In the genomic region with DNA sequence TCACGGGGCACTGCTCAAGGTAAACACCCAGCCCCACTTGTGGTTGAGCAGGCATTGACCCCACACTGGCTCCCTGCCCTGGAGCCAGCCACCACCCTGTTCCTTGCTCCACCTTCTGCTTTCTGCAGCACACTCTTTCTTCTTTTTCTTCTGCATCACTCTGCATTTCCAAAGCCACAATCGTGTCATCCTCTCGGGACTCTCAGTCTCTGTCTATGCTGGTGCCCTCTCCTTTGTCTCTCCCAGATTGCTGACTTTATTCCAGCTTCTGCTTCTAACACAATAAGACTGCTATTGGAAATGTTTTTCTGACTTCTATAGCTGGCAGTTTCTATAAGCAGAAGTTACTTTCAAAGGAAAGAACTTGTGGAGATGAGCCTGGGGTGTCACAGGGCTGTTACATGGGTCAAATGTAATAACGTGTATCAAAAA, we compare ENCODE assay signal across 15 cellular contexts. TPM values are rescaled to one million over a fixed set of nuclear protein-coding genes. Genes with fewer than 3 reads are reported as not detected.
DNase-seq lines count a peak whose midpoint lies in the region; ATAC-seq lines count a peak whose summit lies in the region.
"Had no signal": no experiment of that assay in that cellular context is flagged by ENCODE, and none has a peak within 500 bp of the region (broad histone marks: within the 10 kb centered on the region; RNA-seq: fewer than 3 reads in every experiment).

No MANE protein-coding gene starts in this region.

- H3K36me3 ChIP-seq in effector memory CD4-positive, alpha-beta T cell (ENCODE audit: control insufficient read depth, insufficient read depth, low read length) = peaks cover 4% of the 10 kb centered on the region

- H3K27ac ChIP-seq in effector memory CD4-positive, alpha-beta T cell (ENCODE audit: insufficient read depth, low read length, poor library complexity, severe bottlenecking) = peak overlapping the region; percentile 82
- H3K27ac ChIP-seq: RWPE1 had no signal

- H3K4me1 ChIP-seq in effector memory CD4-positive, alpha-beta T cell (ENCODE audit: control insufficient read depth, insufficient read depth, low read length, poor library complexity, severe bottlenecking) = peaks cover 84% of the 10 kb centered on the region

- H3K4me3 ChIP-seq in effector memory CD4-positive, alpha-beta T cell (ENCODE audit: insufficient read depth, low read depth, low read length, poor library complexity, severe bottlenecking) = no peak overlapping the region

- no peaks in the 10 kb centered on the region for H3K27me3 ChIP-seq in effector memory CD4-positive, alpha-beta T cell (replicated peaks; ENCODE audit: control insufficient read depth, insufficient read depth, low read length, poor library complexity, severe bottlenecking)

- H3K27me3 Mint-ChIP-seq in activated T-cell treated with anti-CD3 and anti-CD28 coated beads, Interleukin-2, amount 50 U/mL, for 24 hours = no peaks in the 10 kb centered on the region
- no peaks in the 10 kb centered on the region for H3K27me3 Mint-ChIP-seq in T-helper 17 cell

- peak overlapping the region; percentile 71 for H3K4me3 Mint-ChIP-seq in activated T-cell treated with anti-CD3 and anti-CD28 coated beads, Interleukin-2, amount 50 U/mL, for 24 hours
- peak overlapping the region; percentile 88 for H3K4me3 Mint-ChIP-seq in T-helper 17 cell
- peak overlapping the region; percentile 72 for H3K4me3 Mint-ChIP-seq in stimulated activated effector memory CD8-positive, alpha-beta T cell treated with anti-CD3 and anti-CD28 coated beads, Interleukin-12 subunit alpha, Interleukin-12 subunit beta, amount 100 ng/mL, for 72 hours

- H3K9me3 Mint-ChIP-seq in activated T-cell treated with anti-CD3 and anti-CD28 coated beads, Interleukin-2, amount 50 U/mL, for 24 hours = no peaks in the 10 kb centered on the region
- no peaks in the 10 kb centered on the region for H3K9me3 Mint-ChIP-seq in stimulated activated effector memory CD8-positive, alpha-beta T cell treated with anti-CD3 and anti-CD28 coated beads, Interleukin-12 subunit alpha, Interleukin-12 subunit beta, amount 100 ng/mL, for 72 hours

- H3K27ac Mint-ChIP-seq in activated T-cell treated with anti-CD3 and anti-CD28 coated beads, Interleukin-2, amount 50 U/mL, for 24 hours = peak overlapping the region; percentile 93
- H3K27ac Mint-ChIP-seq in T-helper 17 cell = no peak overlapping the region
- peak overlapping the region; percentile 88 for H3K27ac Mint-ChIP-seq in stimulated activated effector memory CD8-positive, alpha-beta T cell treated with anti-CD3 and anti-CD28 coated beads, Interleukin-12 subunit alpha, Interleukin-12 subunit beta, amount 100 ng/mL, for 72 hours

- H3K36me3 Mint-ChIP-seq in activated T-cell treated with anti-CD3 and anti-CD28 coated beads, Interleukin-2, amount 50 U/mL, for 24 hours (ENCODE audit: low read depth) = peaks cover 3% of the 10 kb centered on the region
- H3K36me3 Mint-ChIP-seq in T-helper 17 cell (ENCODE audit: low read depth) = peaks cover 15% of the 10 kb centered on the region
- peaks cover 25% of the 10 kb centered on the region for H3K36me3 Mint-ChIP-seq in stimulated activated effector memory CD8-positive, alpha-beta T cell treated with anti-CD3 and anti-CD28 coated beads, Interleukin-12 subunit alpha, Interleukin-12 subunit beta, amount 100 ng/mL, for 72 hours

- H3K9me3 ChIP-seq in T-helper 17 cell (ENCODE audit: control insufficient read depth, low read length, poor library complexity, severe bottlenecking) = no peaks in the 10 kb centered on the region
- no peaks in the 10 kb centered on the region for H3K9me3 ChIP-seq in effector memory CD4-positive, alpha-beta T cell (ENCODE audit: control insufficient read depth, low read length)

- H3K4me1 Mint-ChIP-seq in activated T-cell treated with anti-CD3 and anti-CD28 coated beads, Interleukin-2, amount 50 U/mL, for 24 hours (ENCODE audit: low read depth) = peaks cover 94% of the 10 kb centered on the region
- peaks cover 78% of the 10 kb centered on the region for H3K4me1 Mint-ChIP-seq in T-helper 17 cell
- H3K4me1 Mint-ChIP-seq in stimulated activated effector memory CD8-positive, alpha-beta T cell treated with anti-CD3 and anti-CD28 coated beads, Interleukin-12 subunit alpha, Interleukin-12 subunit beta, amount 100 ng/mL, for 72 hours = peaks cover 85% of the 10 kb centered on the region

- no peak for DNase-seq in activated T-cell treated with anti-CD3 and anti-CD28 coated beads, Interleukin-2, amount 50 U/mL, for 24 hours
- DNase-seq in activated T-cell treated with anti-CD3 and anti-CD28 coated beads for 4 hours (no peak), T-helper 17 cell (no peak), DMS53 treated with DMSO at 0.1 percent for 48 hours (lab: John Stamatoyannopoulos, UW; ENCODE audit: unreplicated experiment) (no peak), NCI-H2081 treated with DMSO at 0.1 percent for 48 hours (lab: John Stamatoyannopoulos, UW) (no peak)
- no peak for DNase-seq in effector memory CD4-positive, alpha-beta T cell
- DNase-seq in stimulated activated effector memory CD8-positive, alpha-beta T cell treated with anti-CD3 and anti-CD28 coated beads, Interleukin-12 subunit alpha, Interleukin-12 subunit beta, amount 100 ng/mL, for 72 hours (ENCODE audit: low spot score in 2 of 2) = no peak
- DNase-seq: activated CD4-positive, alpha-beta T cell treated with anti-CD3 and anti-CD28 coated beads, Interleukin-2, amount 50 U/mL, for 1 hour; hypothalamus; IMR-90; left colon had no signal

- ATAC-seq in T-helper 17 cell = peak; percentile 22
- ATAC-seq in stimulated activated effector memory CD8-positive, alpha-beta T cell treated with anti-CD3 and anti-CD28 coated beads, Interleukin-12 subunit alpha, Interleukin-12 subunit beta, amount 100 ng/mL, for 72 hours = no peak
- no peak for ATAC-seq in GM18858 (IDR thresholded peaks at IDR 0.05; ENCODE audit: unreplicated experiment)
- ATAC-seq: left colon had no signal

RNA-seq across cellular contexts. Expression of a gene that starts 14.4 kb away (rescaled TPM):
- total RNA-seq in T-helper 17 cell = 100 to 1,000 TPM; 113 to 195 TPM
- total RNA-seq: bronchial epithelial cell, IMR-90 had no signal

RNA-seq across cellular contexts. Expression of a gene that starts 21.8 kb away (rescaled TPM):
- not detected for total RNA-seq in T-helper 17 cell
- total RNA-seq: bronchial epithelial cell, IMR-90, left colon, posterior vena cava had no signal

RNA-seq across cellular contexts. Expression of a gene that starts 44.9 kb away (rescaled TPM):
- 10 to 100 TPM in 1 of 2 donors, 1 to 10 TPM in 1; 7.2 to 22.5 TPM for total RNA-seq in T-helper 17 cell
- total RNA-seq: bronchial epithelial cell, IMR-90, left colon had no signal
